Comparison of ENCODE assay signal across 1 cellular context in the genomic region with DNA sequence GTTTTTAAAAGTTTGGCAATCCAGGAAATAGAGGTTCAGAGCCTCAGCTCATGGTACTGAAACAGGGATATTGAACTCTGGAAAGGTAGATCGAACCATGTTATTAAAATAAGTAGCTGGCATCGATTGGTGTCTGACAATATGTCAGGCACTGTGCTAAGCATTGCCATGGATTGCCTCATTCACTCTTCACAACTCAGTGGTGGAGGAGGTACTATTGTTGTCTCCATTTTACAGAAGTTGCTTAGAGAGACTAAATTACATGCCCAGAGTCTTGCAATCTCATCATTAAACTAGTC.
TF ChIP-seq lines count a peak whose summit lies in the region.

No MANE protein-coding gene starts in this region.

TF ChIP-seq in K562, 482 proteins besides CTCF, POLR2A, EP300 and RAD21 (continued from another document):
- TF ChIP-seq, protein P1, sequence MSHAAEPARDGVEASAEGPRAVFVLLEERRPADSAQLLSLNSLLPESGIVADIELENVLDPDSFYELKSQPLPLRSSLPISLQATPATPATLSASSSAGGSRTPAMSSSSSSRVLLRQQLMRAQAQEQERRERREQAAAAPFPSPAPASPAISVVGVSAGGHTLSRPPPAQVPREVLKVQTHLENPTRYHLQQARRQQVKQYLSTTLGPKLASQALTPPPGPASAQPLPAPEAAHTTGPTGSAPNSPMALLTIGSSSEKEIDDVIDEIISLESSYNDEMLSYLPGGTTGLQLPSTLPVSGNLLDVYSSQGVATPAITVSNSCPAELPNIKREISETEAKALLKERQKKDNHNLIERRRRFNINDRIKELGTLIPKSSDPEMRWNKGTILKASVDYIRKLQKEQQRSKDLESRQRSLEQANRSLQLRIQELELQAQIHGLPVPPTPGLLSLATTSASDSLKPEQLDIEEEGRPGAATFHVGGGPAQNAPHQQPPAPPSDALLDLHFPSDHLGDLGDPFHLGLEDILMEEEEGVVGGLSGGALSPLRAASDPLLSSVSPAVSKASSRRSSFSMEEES (CRISPR knock-in tag; IDR thresholded peaks at IDR 0.05) = no peak
- TF ChIP-seq KAT8 (IDR thresholded peaks at IDR 0.05; ENCODE audit: low read depth) (no peak), ZNF282 (CRISPR knock-in tag; IDR thresholded peaks at IDR 0.05) (no peak), E4F1 (CRISPR knock-in tag; IDR thresholded peaks at IDR 0.05; ENCODE audit: borderline replicate concordance) (no peak), FOXJ3 (CRISPR knock-in tag; IDR thresholded peaks at IDR 0.05) (no peak), MXI1 (IDR thresholded peaks at IDR 0.05; ENCODE audit: low read depth, low read length) (no peak), ZBTB7A (IDR thresholded peaks at IDR 0.05; ENCODE audit: borderline replicate concordance, control insufficient read depth, low read depth, low read length) (no peak), NFYB (IDR thresholded peaks at IDR 0.05; ENCODE audit: extremely low read depth, insufficient read length) (no peak), DIDO1 (tag; IDR thresholded peaks at IDR 0.05; ENCODE audit: low read depth) (no peak), ZNF41 (CRISPR knock-in tag; conservative IDR thresholded peaks at IDR 0.05) (0 out of 2 replicates have a peak, but pooled peaks have one; percentile 12), ZNF444 (CRISPR knock-in tag; IDR thresholded peaks at IDR 0.05) (no peak), PYGO2 (tag; IDR thresholded peaks at IDR 0.05) (no peak), COPS2 (conservative IDR thresholded peaks at IDR 0.05) (no peak), RUNX1 (IDR thresholded peaks at IDR 0.05; ENCODE audit: low read depth) (no peak), NR4A1 (CRISPR knock-in tag; IDR thresholded peaks at IDR 0.05) (no peak), NR4A1 (tag; IDR thresholded peaks at IDR 0.05) (peak; percentile 91), NFATC3 (IDR thresholded peaks at IDR 0.05) (no peak), ZNF354B (CRISPR knock-in tag; IDR thresholded peaks at IDR 0.05) (no peak), NR2C1 (IDR thresholded peaks at IDR 0.05) (no peak), NR2C1 (tag; IDR thresholded peaks at IDR 0.05) (peak; percentile 76), MED1 (CRISPR knock-in tag; IDR thresholded peaks at IDR 0.05; ENCODE audit: borderline replicate concordance) (no peak), CREBBP (IDR thresholded peaks at IDR 0.05; ENCODE audit: low read depth, low read length) (no peak), TFAM (CRISPR knock-in tag; conservative IDR thresholded peaks at IDR 0.05) (no peak), KDM2B (CRISPR knock-in tag; IDR thresholded peaks at IDR 0.05) (no peak), NBN (IDR thresholded peaks at IDR 0.05; ENCODE audit: low read depth) (no peak), ZNF174 (CRISPR knock-in tag; IDR thresholded peaks at IDR 0.05) (no peak), TRIM24 (IDR thresholded peaks at IDR 0.05) (peak; percentile 9 to 58; a peak in 1 of 4 replicates), ZNF644 (tag; IDR thresholded peaks at IDR 0.05; ENCODE audit: low read depth) (peak; percentile 75; the same call in 1 of the 2 replicates), ZFPM2 (CRISPR knock-in tag; IDR thresholded peaks at IDR 0.05) (no peak), GABPA (tag; conservative IDR thresholded peaks at IDR 0.05; ENCODE audit: low read depth) (no peak), PATZ1 (CRISPR knock-in tag; IDR thresholded peaks at IDR 0.05; ENCODE audit: borderline replicate concordance) (no peak), ESRRB (CRISPR knock-in tag; IDR thresholded peaks at IDR 0.05; ENCODE audit: borderline replicate concordance) (no peak), MEF2D (tag; conservative IDR thresholded peaks at IDR 0.05; ENCODE audit: low read depth) (peak; percentile 79; the same call in 1 of the 2 replicates), SP2 (IDR thresholded peaks at IDR 0.05; ENCODE audit: extremely low read depth, low read depth, low read length, poor library complexity, severe bottlenecking) (no peak), CHD1 (IDR thresholded peaks at IDR 0.05; ENCODE audit: low read length) (no peak), CHD7 (IDR thresholded peaks at IDR 0.05; ENCODE audit: low read depth, low read length) (no peak), ZKSCAN3 (CRISPR knock-in tag; IDR thresholded peaks at IDR 0.05) (no peak), ELF1 (tag; IDR thresholded peaks at IDR 0.05) (no peak)
- TF ChIP-seq, protein P2, sequence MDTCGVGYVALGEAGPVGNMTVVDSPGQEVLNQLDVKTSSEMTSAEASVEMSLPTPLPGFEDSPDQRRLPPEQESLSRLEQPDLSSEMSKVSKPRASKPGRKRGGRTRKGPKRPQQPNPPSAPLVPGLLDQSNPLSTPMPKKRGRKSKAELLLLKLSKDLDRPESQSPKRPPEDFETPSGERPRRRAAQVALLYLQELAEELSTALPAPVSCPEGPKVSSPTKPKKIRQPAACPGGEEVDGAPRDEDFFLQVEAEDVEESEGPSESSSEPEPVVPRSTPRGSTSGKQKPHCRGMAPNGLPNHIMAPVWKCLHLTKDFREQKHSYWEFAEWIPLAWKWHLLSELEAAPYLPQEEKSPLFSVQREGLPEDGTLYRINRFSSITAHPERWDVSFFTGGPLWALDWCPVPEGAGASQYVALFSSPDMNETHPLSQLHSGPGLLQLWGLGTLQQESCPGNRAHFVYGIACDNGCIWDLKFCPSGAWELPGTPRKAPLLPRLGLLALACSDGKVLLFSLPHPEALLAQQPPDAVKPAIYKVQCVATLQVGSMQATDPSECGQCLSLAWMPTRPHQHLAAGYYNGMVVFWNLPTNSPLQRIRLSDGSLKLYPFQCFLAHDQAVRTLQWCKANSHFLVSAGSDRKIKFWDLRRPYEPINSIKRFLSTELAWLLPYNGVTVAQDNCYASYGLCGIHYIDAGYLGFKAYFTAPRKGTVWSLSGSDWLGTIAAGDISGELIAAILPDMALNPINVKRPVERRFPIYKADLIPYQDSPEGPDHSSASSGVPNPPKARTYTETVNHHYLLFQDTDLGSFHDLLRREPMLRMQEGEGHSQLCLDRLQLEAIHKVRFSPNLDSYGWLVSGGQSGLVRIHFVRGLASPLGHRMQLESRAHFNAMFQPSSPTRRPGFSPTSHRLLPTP (IDR thresholded peaks at IDR 0.05; ENCODE audit: borderline replicate concordance, extremely low read depth, insufficient read length) = no peak
- TF ChIP-seq, protein P3, sequence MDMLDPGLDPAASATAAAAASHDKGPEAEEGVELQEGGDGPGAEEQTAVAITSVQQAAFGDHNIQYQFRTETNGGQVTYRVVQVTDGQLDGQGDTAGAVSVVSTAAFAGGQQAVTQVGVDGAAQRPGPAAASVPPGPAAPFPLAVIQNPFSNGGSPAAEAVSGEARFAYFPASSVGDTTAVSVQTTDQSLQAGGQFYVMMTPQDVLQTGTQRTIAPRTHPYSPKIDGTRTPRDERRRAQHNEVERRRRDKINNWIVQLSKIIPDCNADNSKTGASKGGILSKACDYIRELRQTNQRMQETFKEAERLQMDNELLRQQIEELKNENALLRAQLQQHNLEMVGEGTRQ (CRISPR knock-in tag; IDR thresholded peaks at IDR 0.05) = no peak
- TF ChIP-seq, protein P4, sequence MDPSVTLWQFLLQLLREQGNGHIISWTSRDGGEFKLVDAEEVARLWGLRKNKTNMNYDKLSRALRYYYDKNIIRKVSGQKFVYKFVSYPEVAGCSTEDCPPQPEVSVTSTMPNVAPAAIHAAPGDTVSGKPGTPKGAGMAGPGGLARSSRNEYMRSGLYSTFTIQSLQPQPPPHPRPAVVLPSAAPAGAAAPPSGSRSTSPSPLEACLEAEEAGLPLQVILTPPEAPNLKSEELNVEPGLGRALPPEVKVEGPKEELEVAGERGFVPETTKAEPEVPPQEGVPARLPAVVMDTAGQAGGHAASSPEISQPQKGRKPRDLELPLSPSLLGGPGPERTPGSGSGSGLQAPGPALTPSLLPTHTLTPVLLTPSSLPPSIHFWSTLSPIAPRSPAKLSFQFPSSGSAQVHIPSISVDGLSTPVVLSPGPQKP (CRISPR knock-in tag; IDR thresholded peaks at IDR 0.05) = no peak
